ENCODE assay signal across 10 cellular contexts in the genomic region with DNA sequence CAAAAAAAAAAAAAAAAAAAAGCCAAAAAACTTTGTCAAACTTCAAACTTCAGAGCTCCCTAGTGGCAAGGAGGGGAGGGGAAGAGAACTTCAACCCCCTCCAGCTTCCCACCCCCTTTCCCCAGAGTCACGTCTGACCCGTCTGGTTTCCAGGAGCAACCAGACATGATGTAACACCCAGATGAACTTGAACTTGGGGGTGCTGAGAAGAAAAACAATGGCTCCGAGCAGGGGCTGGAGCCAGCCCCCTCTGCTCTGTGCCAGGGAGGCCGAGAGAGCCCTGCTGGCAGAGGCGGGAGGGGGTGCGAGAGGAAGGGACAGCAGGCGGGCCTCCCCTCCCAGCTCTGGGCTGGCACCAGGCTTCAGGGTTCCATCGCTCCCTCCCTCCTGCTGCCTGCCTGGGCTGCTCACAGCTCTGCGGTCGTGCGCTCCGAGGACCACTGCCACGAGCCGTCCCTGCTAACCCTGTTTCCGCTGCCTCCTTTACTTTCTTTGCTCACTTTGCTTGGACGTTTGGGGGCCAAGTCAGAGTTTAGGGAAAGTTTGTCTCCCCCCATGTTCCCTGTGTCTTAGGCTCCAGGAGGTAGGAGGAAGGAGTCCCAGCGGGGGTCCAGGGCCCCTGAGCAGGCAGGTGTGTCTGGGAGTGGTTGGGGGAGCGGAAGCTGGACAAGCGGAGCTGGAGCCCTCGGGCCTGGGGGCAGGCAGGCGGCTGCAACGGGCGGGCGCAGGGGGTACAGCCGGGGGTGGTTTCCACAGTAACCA. TPM values are rescaled to one million over a fixed set of nuclear protein-coding genes. Genes with fewer than 3 reads are reported as not detected.
DNase-seq lines count a peak whose midpoint lies in the region; ATAC-seq and TF ChIP-seq lines count a peak whose summit lies in the region.
"Had no signal": no experiment of that assay in that cellular context is flagged by ENCODE, and none has a peak within 500 bp of the region (broad histone marks: within the 10 kb centered on the region; RNA-seq: fewer than 3 reads in every experiment).

No MANE protein-coding gene starts in this region.

- H2BK15ac ChIP-seq in neuronal stem cell (ENCODE audit: low read length) = peak overlapping the region; percentile 77

- POLR2A ChIA-PET in A673 (lab: Charles Lee; ENCODE audit: low non-redundant PET) = interaction anchor here (0.7 kb wide), 2 partner anchors 20 to 92 kb away, joined by 5 to 12 read pairs; no protein-coding TSS in a partner anchor

- H3K9ac ChIP-seq in neuronal stem cell (ENCODE audit: low read depth, low read length, poor library complexity) = no peak overlapping the region

- DNase-seq in A673 (ENCODE audit: low spot score) = peak; percentile 60
- DNase-seq in NCI-H446 (lab: John Stamatoyannopoulos, UW) = peak; percentile 38 to 72
- peak; percentile 86 for DNase-seq in fibroblast of peridontal ligament (ENCODE audit: extremely low read depth)
- no peak for DNase-seq in neuronal stem cell (ENCODE audit: low spot score)
- no peak for DNase-seq in GOT3 (lab: John Stamatoyannopoulos, UW)
- DNase-seq in stimulated activated CD4-positive, alpha-beta T cell treated with anti-CD3 and anti-CD28 coated beads, Interleukin-4, amount 100 ng/mL, for 1 hour = no peak
- no peak for DNase-seq in NCI-H2081 (lab: John Stamatoyannopoulos, UW)
- DNase-seq: activated naive CD4-positive, alpha-beta T cell; DMS53 had no signal

- intact Hi-C loops in A673 (cut with micrococcal nuclease; ENCODE audit: unreplicated experiment) = loop anchor here (5.0 kb wide), 1 partner anchor 59 kb away; no protein-coding TSS in a partner anchor

- no peak overlapping the region for H2BK5ac ChIP-seq in neuronal stem cell (ENCODE audit: low read length)

- no peak overlapping the region for H3K4ac ChIP-seq in neuronal stem cell (ENCODE audit: low read length)

- H3K79me1 ChIP-seq in neuronal stem cell (ENCODE audit: low read depth, low read length) = no peaks in the 10 kb centered on the region

- no TSS peak for BruUV-seq in A673 (replicated peaks; lab: Mats Ljungman, UMichigan)

- no peaks in the 10 kb centered on the region for H3K27me3 ChIP-seq in A673 (replicated peaks; ENCODE audit: insufficient read depth, low read depth, low read length, poor library complexity)
- peaks cover 0 to 92% (median 28%) of the 10 kb centered on the region in 3 experiments for H3K27me3 ChIP-seq in neuronal stem cell (ENCODE audit: control insufficient read depth in 3 of 3, insufficient read depth in 3 of 3, low read depth in 1 of 3, low read length in 3 of 3)

- ATAC-seq in esophagus mucosa = no peak

- H3K4me2 ChIP-seq in neuronal stem cell (ENCODE audit: insufficient read depth, low read length, poor library complexity, severe bottlenecking) = no peak overlapping the region

- H3K36me3 ChIP-seq in A673 (ENCODE audit: insufficient read depth, low read length, poor library complexity, severe bottlenecking) = no peaks in the 10 kb centered on the region
- H3K36me3 ChIP-seq in neuronal stem cell (replicated peaks in 1 of 2; ENCODE audit: control insufficient read depth in 2 of 2, insufficient read depth in 2 of 2, low read length in 2 of 2) = no peaks in the 10 kb centered on the region

- no peak overlapping the region for H2BK12ac ChIP-seq in neuronal stem cell (ENCODE audit: low read length)

- H4K91ac ChIP-seq in neuronal stem cell (ENCODE audit: low read depth, low read length, poor library complexity) = no peak overlapping the region

- H3K9me3 ChIP-seq in A673 (ENCODE audit: low read depth, low read length, poor library complexity, severe bottlenecking) = no peaks in the 10 kb centered on the region
- no peaks in the 10 kb centered on the region for H3K9me3 ChIP-seq in neuronal stem cell (replicated peaks in 1 of 2; ENCODE audit: control insufficient read depth in 2 of 2, insufficient read depth in 1 of 2, low read depth in 1 of 2, low read length in 2 of 2)

- H3K4me1 ChIP-seq in A673 (ENCODE audit: insufficient read depth, low read length, poor library complexity, severe bottlenecking) (peaks cover 41% of the 10 kb centered on the region), neuronal stem cell (ENCODE audit: control insufficient read depth in 2 of 2, insufficient read depth in 1 of 2, low read depth in 1 of 2, low read length in 2 of 2) (peaks cover 24 to 42% of the 10 kb centered on the region in 2 donors)

- H3K23ac ChIP-seq in neuronal stem cell (ENCODE audit: low read depth, low read length, poor library complexity) = peak overlapping the region; percentile 76

- no peak overlapping the region for H3K14ac ChIP-seq in neuronal stem cell (ENCODE audit: low read length)

- H3K4me3 ChIP-seq in A673 (ENCODE audit: low read depth, low read length, poor library complexity, severe bottlenecking) (no peak overlapping the region), neuronal stem cell (ENCODE audit: low read length in 2 of 2) (no peak overlapping the region)

- no peak for TF ChIP-seq CTCF in A673 (conservative IDR thresholded peaks at IDR 0.05; ENCODE audit: low read depth, low read length)

- no peak overlapping the region for H2BK120ac ChIP-seq in neuronal stem cell (ENCODE audit: low read depth, low read length)

- H4K8ac ChIP-seq in neuronal stem cell (ENCODE audit: low read depth, low read length) = no peak overlapping the region

- H2AK5ac ChIP-seq in neuronal stem cell (ENCODE audit: low read depth, low read length) = no peak overlapping the region

- peak overlapping the region; percentile 24 for H3K18ac ChIP-seq in neuronal stem cell (ENCODE audit: low read length)

- H3K27ac ChIP-seq in A673 (ENCODE audit: low read depth, low read length, poor library complexity, severe bottlenecking) = peak overlapping the region; percentile 41
- H3K27ac ChIP-seq in neuronal stem cell (replicated peaks; ENCODE audit: low read length) = no peak overlapping the region

- no CpG with 5 or more reads among the region's 25 CpGs for WGBS in neuronal stem cell (ENCODE audit: extremely low coverage in 2 of 2, insufficient read length in 2 of 2, insufficient replicate concordance in 1 of 2), 2 donors

- CTCF ChIA-PET in A673 (lab: Charles Lee) = interaction anchor here (0.5 to 2.0 kb wide), 4 partner anchors 22 to 114 kb away, joined by 5 to 33 read pairs (median 9); no protein-coding TSS in a partner anchor

- no peak overlapping the region for H2AFZ ChIP-seq in neuronal stem cell (ENCODE audit: low read length)

RNA-seq across cellular contexts. Expression of a gene that starts 11.1 kb away (rescaled TPM):
- total RNA-seq in A673 (2021) (not detected in 2 replicates), esophagus mucosa (1.4 TPM)
- polyA plus RNA-seq in neuronal stem cell (2013, experiment 1 of 2) = 1.1 TPM
- polyA plus RNA-seq in neuronal stem cell (2013, experiment 2 of 2) = 1.1 TPM

RNA-seq across cellular contexts. Expression of a gene that starts 25.0 kb away (rescaled TPM):
- total RNA-seq in A673 (2021) = 85.7 and 109 TPM in 2 replicates
- polyA plus RNA-seq in neuronal stem cell (2013, experiment 1 of 2) = 22.9 TPM
- polyA plus RNA-seq in neuronal stem cell (2013, experiment 2 of 2) = 24.4 TPM
- total RNA-seq in esophagus mucosa = 23.8 TPM

RNA-seq across cellular contexts. Expression of a gene that starts 26.5 kb away (rescaled TPM):
- total RNA-seq in A673 (2021) (119 and 126 TPM in 2 replicates), esophagus mucosa (40.0 TPM)
- 123 TPM for polyA plus RNA-seq in neuronal stem cell (2013, experiment 1 of 2)
- polyA plus RNA-seq in neuronal stem cell (2013, experiment 2 of 2) = 121 TPM

RNA-seq across cellular contexts. Expression of a gene that starts 58.6 kb away (rescaled TPM):
- 63.3 and 69.5 TPM in 2 replicates for total RNA-seq in A673 (2021)
- polyA plus RNA-seq in neuronal stem cell (2013, experiment 1 of 2) = 35.3 TPM
- polyA plus RNA-seq in neuronal stem cell (2013, experiment 2 of 2) = 33.1 TPM
- 46.0 TPM for total RNA-seq in esophagus mucosa

RNA-seq across cellular contexts. Expression of a gene that starts 58.6 kb away (rescaled TPM):
- total RNA-seq in A673 (2021) (148 and 164 TPM in 2 replicates), esophagus mucosa (97.7 TPM)
- 64.6 TPM for polyA plus RNA-seq in neuronal stem cell (2013, experiment 1 of 2)
- 64.5 TPM for polyA plus RNA-seq in neuronal stem cell (2013, experiment 2 of 2)

Comparison
In these comparisons a context has a peak if more than half of its experiments do, and no peak if none do; other contexts are left out.
1. DNase-seq: peak in A673 (single experiment), NCI-H446 (2 of 2) and fibroblast of peridontal ligament (single experiment); none in neuronal stem cell (single experiment), GOT3 (single experiment), stimulated activated CD4-positive, alpha-beta T cell treated with anti-CD3 and anti-CD28 coated beads, Interleukin-4, amount 100 ng/mL, for 1 hour (single experiment) and NCI-H2081 (0 of 2).